Comparison of ENCODE assay signal across 11 cellular contexts in the genomic region with DNA sequence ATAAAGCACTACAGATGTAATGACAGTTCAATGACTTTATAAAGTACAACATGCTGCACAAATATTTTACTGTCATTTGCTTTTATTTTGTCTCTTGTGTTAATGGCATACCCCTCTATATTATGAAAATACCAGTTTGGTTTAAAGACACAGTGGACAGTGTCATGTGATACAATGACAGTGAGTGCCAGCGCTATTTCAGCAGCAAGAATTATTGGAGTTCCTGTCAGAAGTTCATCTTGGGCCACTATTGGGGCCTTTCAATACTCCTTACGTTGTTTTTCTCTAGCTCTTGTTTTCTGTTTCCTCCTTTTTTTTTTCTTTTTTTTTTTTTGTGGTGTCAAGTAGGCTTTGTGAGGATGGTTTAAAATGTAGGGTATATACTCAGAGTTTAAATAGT.
"Had no signal": no experiment of that assay in that cellular context is flagged by ENCODE, and none has a peak within 500 bp of the region (broad histone marks: within the 10 kb centered on the region; RNA-seq: fewer than 3 reads in every experiment).

No MANE protein-coding gene starts in this region.

- FAIRE-seq: H1, H54 had no signal

- H2AFZ ChIP-seq: GM23248, GM23338 had no signal

- H3K9ac ChIP-seq: GM23248 had no signal

- DNase-seq: GM23248, GOT3, H7, H9, HCEC 1CT, HFFc6 had no signal

- H3K27ac ChIP-seq: GM23248 had no signal

- ATAC-seq: GM23338, HCT116 had no signal

- H3K4me3 ChIP-seq: GM23248, GM23338, HAP-1 had no signal

- H3K36me3 ChIP-seq: HAP-1 had no signal

- H3K9me3 ChIP-seq: HAP-1 had no signal

- H3K4me2 ChIP-seq: GM23338 had no signal
